Comparison of ENCODE assay signal across 9 cellular contexts in genomic region chr6:138577151-138577915, GRCh38.
DNase-seq lines count a peak whose midpoint lies in the region; ATAC-seq, FAIRE-seq and TF ChIP-seq lines count a peak whose summit lies in the region.
"Had no signal": no experiment of that assay in that cellular context is flagged by ENCODE, and none has a peak within 500 bp of the region (broad histone marks: within the 10 kb centered on the region; RNA-seq: fewer than 3 reads in every experiment).

No MANE protein-coding gene starts in this region.

- H3K27me3 Mint-ChIP-seq in nephron progenitor cell (ENCODE audit: low read depth, poor library complexity), result peaks cover 3% of the 10 kb centered on the region
- H3K27me3 Mint-ChIP-seq: activated naive CD4-positive, alpha-beta T cell treated with anti-CD3 and anti-CD28 coated beads, Interleukin-2, amount 50 U/mL, for 24 hours had no signal

- H3K4me1 Mint-ChIP-seq in nephron progenitor cell, result peaks cover 28% of the 10 kb centered on the region
- H3K4me1 Mint-ChIP-seq: activated naive CD4-positive, alpha-beta T cell treated with anti-CD3 and anti-CD28 coated beads, Interleukin-2, amount 50 U/mL, for 24 hours had no signal

- TF ChIP-seq POLR2A in GM18505 (IDR thresholded peaks at IDR 0.05; ENCODE audit: borderline replicate concordance, extremely low read depth, insufficient read depth, insufficient read length), result no peak

- peak overlapping the region; percentile 95 for H3K27ac Mint-ChIP-seq in nephron progenitor cell
- H3K27ac Mint-ChIP-seq: activated naive CD4-positive, alpha-beta T cell treated with anti-CD3 and anti-CD28 coated beads, Interleukin-2, amount 50 U/mL, for 24 hours had no signal

- DNase-seq in NCI-H1417 (lab: John Stamatoyannopoulos, UW), result peak; percentile 86 to 97 (median 94)
- DNase-seq in RPMI7951 (ENCODE audit: low read depth), result peak; percentile 68
- DNase-seq in nephron progenitor cell, result peak; percentile 24
- DNase-seq in Ammon's horn (ENCODE audit: low spot score), result no peak
- DNase-seq in hepatic stellate cell (ENCODE audit: low spot score), result no peak
- no peak for DNase-seq in HTR-8/SVneo (ENCODE audit: insufficient read length, low spot score)

- no peak for FAIRE-seq in HTR-8/SVneo (lab: Jason Lieb, UNC)

- TF ChIP-seq CTCF in nephron progenitor cell (IDR thresholded peaks at IDR 0.05), result no peak

- ATAC-seq in GM18505 (IDR thresholded peaks at IDR 0.05; ENCODE audit: unreplicated experiment) (peak; percentile 77), HG02973 (IDR thresholded peaks at IDR 0.05; ENCODE audit: unreplicated experiment) (no peak)

- H3K9me3 Mint-ChIP-seq in nephron progenitor cell, result no peaks in the 10 kb centered on the region
- H3K9me3 Mint-ChIP-seq: activated naive CD4-positive, alpha-beta T cell treated with anti-CD3 and anti-CD28 coated beads, Interleukin-2, amount 50 U/mL, for 24 hours had no signal

- no peaks in the 10 kb centered on the region for H3K36me3 Mint-ChIP-seq in nephron progenitor cell (ENCODE audit: low read depth)
- H3K36me3 Mint-ChIP-seq: activated naive CD4-positive, alpha-beta T cell treated with anti-CD3 and anti-CD28 coated beads, Interleukin-2, amount 50 U/mL, for 24 hours had no signal

- peak overlapping the region; percentile 23 for H3K4me3 Mint-ChIP-seq in nephron progenitor cell
- H3K4me3 Mint-ChIP-seq: activated naive CD4-positive, alpha-beta T cell treated with anti-CD3 and anti-CD28 coated beads, Interleukin-2, amount 50 U/mL, for 24 hours had no signal

Comparison
In these comparisons a context has a peak if more than half of its experiments do, and no peak if none do; other contexts are left out.
1. DNase-seq: peak in NCI-H1417 (3 of 3), RPMI7951 (single experiment) and nephron progenitor cell (single experiment); none in Ammon's horn (single experiment), hepatic stellate cell (single experiment) and HTR-8/SVneo (single experiment).